7 cellular contexts compared by ENCODE assay signal in genomic region chrX:20861113-20861512, GRCh38.
"Had no signal": no experiment of that assay in that cellular context is flagged by ENCODE, and none has a peak within 500 bp of the region (broad histone marks: within the 10 kb centered on the region; RNA-seq: fewer than 3 reads in every experiment).

No MANE protein-coding gene starts in this region.

- DNase-seq: IMR-90, KBM-7, KG1 had no signal

- ATAC-seq: HepG2 had no signal

- H3K9ac ChIP-seq: KMS-11 had no signal

- H3K4me2 ChIP-seq: KMS-11 had no signal

- H3K27ac ChIP-seq: HL-60, KMS-11 had no signal

- FAIRE-seq: HepG2, HTR-8/SVneo had no signal
